In the genomic region with DNA sequence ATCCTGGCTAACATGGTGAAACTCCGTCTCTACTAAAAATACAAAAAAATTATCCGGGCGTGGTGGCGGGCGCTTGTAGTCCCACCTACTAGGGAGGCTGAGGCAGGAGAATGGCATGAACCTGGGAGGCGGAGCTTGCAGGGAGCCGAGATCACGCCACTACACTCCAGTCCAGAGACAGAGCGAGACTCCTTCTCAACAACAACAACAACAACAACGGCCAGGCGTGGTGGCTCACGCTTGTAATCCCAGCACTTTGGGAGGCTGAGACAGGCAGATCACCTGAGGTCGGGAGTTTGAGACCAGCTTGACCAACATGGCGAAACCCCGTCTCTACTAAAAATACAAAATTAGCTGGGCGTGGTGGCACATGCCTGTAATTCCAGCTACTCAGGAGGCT, we compare ENCODE assay signal across 10 cellular contexts. TPM values are rescaled to one million over a fixed set of nuclear protein-coding genes. Genes with fewer than 3 reads are reported as not detected.
DNase-seq lines count a peak whose midpoint lies in the region; ATAC-seq and TF ChIP-seq lines count a peak whose summit lies in the region.
"Not testable (repeated sequence)": the region's sequence is repeated elsewhere in the genome, so short reads cannot be mapped to it uniquely, and the experiment has no call there.
"Had no signal": no experiment of that assay in that cellular context is flagged by ENCODE, and none has a peak within 500 bp of the region (broad histone marks: within the 10 kb centered on the region; RNA-seq: fewer than 3 reads in every experiment).

No MANE protein-coding gene starts in this region.

- TF ChIP-seq CTCF in HFFc6 (IDR thresholded peaks at IDR 0.05); coronary artery (IDR thresholded peaks at IDR 0.05); neutrophil (IDR thresholded peaks at IDR 0.05): not testable (repeated sequence)

- peak overlapping the region in 1 of 2 donors; percentile 85 for H3K27ac ChIP-seq in coronary artery
- peak overlapping the region; percentile 100 for H3K27ac ChIP-seq in neutrophil
- H3K27ac ChIP-seq in aorta (ENCODE audit: low read depth in 1 of 2, low read length in 2 of 2), result not testable (repeated sequence)

- peaks cover 19% of the 10 kb centered on the region for H3K36me3 ChIP-seq in neutrophil
- H3K36me3 ChIP-seq in aorta (ENCODE audit: control insufficient read depth in 1 of 2, insufficient read depth in 2 of 2, low read length in 1 of 2), result not testable (repeated sequence)

- peaks cover 18% of the 10 kb centered on the region for H3K36me3 Mint-ChIP-seq in HFFc6 (ENCODE audit: low read depth)
- H3K36me3 Mint-ChIP-seq in activated CD4-positive, alpha-beta T cell treated with anti-CD3 and anti-CD28 coated beads for 36 hours (ENCODE audit: low read depth), result peaks cover 18% of the 10 kb centered on the region
- H3K36me3 Mint-ChIP-seq in activated naive CD4-positive, alpha-beta T cell treated with anti-CD3 and anti-CD28 coated beads, Interleukin-2, amount 10 ng/mL, durations not matched to agents 7 days and 5 days, result peaks cover 45% of the 10 kb centered on the region
- not testable (repeated sequence) for H3K36me3 Mint-ChIP-seq in immature natural killer cell; stimulated activated memory B cell treated with anti-CD40 and anti-IgM and Interleukin-4, amounts not matched to agents 10 μg/mL and 1 μg/mL and 100 μg/mL, for 72 hours

- H3K4me1 ChIP-seq in neutrophil (ENCODE audit: control insufficient read depth in 1 of 2, insufficient read depth in 1 of 2, low read depth in 1 of 2, low read length in 1 of 2), result peaks cover 82 to 86% of the 10 kb centered on the region in 2 experiments
- H3K4me1 ChIP-seq in aorta (ENCODE audit: control insufficient read depth in 1 of 2, insufficient read depth in 2 of 2, low read length in 2 of 2), result not testable (repeated sequence)

- not testable (repeated sequence) for H3K9me3 ChIP-seq in neutrophil; aorta (ENCODE audit: control insufficient read depth, low read length)

- H3K4me3 ChIP-seq in coronary artery (peak overlapping the region; percentile 93), neutrophil (ENCODE audit: low read depth in 1 of 2, low read length in 1 of 2) (peak overlapping the region; percentile 69 to 94), aorta (ENCODE audit: low read length in 2 of 2) (peak overlapping the region in 1 of 2 donors; percentile 40)

- not testable (repeated sequence) for DNase-seq in HFFc6; activated CD4-positive, alpha-beta T cell treated with anti-CD3 and anti-CD28 coated beads for 36 hours; activated naive CD4-positive, alpha-beta T cell treated with anti-CD3 and anti-CD28 coated beads, Interleukin-2, amount 10 ng/mL, durations not matched to agents 7 days and 5 days; coronary artery (ENCODE audit: low spot score); immature natural killer cell
- peak; percentile 21 to 68 for DNase-seq in aorta

- 92 to 93% methylated on average over 16 of the region's 16 CpGs for WGBS in aorta, 2 donors

- CTCF ChIA-PET in activated CD4-positive, alpha-beta T cell treated with anti-CD3 and anti-CD28 coated beads for 36 hours (lab: Charles Lee), result interaction anchor here (0.6 to 14.4 kb wide), 12 partner anchors 13 to 156 kb away, joined by 3 to 260 read pairs (median 4); partner anchors contain the start of gene COPZ1
- CTCF ChIA-PET in activated naive CD4-positive, alpha-beta T cell treated with anti-CD3 and anti-CD28 coated beads, Interleukin-2, amount 10 ng/mL, durations not matched to agents 7 days and 5 days (lab: Charles Lee), result interaction anchor here (1.2 to 11.7 kb wide), 5 partner anchors 13 to 135 kb away, joined by 3 to 204 read pairs (median 5); partner anchors contain the start of gene PDE1B

- POLR2A ChIA-PET in activated CD4-positive, alpha-beta T cell treated with anti-CD3 and anti-CD28 coated beads for 36 hours (lab: Charles Lee), result not testable (repeated sequence)

- not testable (repeated sequence) for H3K27me3 ChIP-seq in neutrophil; aorta (ENCODE audit: control insufficient read depth in 1 of 2, insufficient read depth in 2 of 2, low read length in 1 of 2)

- not testable (repeated sequence) for H3K9me3 Mint-ChIP-seq in HFFc6; activated CD4-positive, alpha-beta T cell treated with anti-CD3 and anti-CD28 coated beads for 36 hours (ENCODE audit: low read depth); activated naive CD4-positive, alpha-beta T cell treated with anti-CD3 and anti-CD28 coated beads, Interleukin-2, amount 10 ng/mL, durations not matched to agents 7 days and 5 days; immature natural killer cell; stimulated activated memory B cell treated with anti-CD40 and anti-IgM and Interleukin-4, amounts not matched to agents 10 μg/mL and 1 μg/mL and 100 μg/mL, for 72 hours

- intact Hi-C loops in activated CD4-positive, alpha-beta T cell treated with anti-CD3 and anti-CD28 coated beads for 36 hours (cut with DNase I, micrococcal nuclease), result loop anchor here in 1 of 2 experiments (5.0 to 10.0 kb wide), 2 partner anchors 83 to 1210 kb away; partner anchors contain the start of gene NCKAP1L
- intact Hi-C loops in aorta (cut with DNase I), result not testable (repeated sequence)

- not testable (repeated sequence) for H3K27me3 Mint-ChIP-seq in HFFc6 (ENCODE audit: insufficient read depth); activated CD4-positive, alpha-beta T cell treated with anti-CD3 and anti-CD28 coated beads for 36 hours; activated naive CD4-positive, alpha-beta T cell treated with anti-CD3 and anti-CD28 coated beads, Interleukin-2, amount 10 ng/mL, durations not matched to agents 7 days and 5 days
- H3K27me3 Mint-ChIP-seq in immature natural killer cell (ENCODE audit: low read depth in 3 of 3), result peaks cover 10 to 37% (median 15%) of the 10 kb centered on the region in 3 donors
- peaks cover 19% of the 10 kb centered on the region for H3K27me3 Mint-ChIP-seq in stimulated activated memory B cell treated with anti-CD40 and anti-IgM and Interleukin-4, amounts not matched to agents 10 μg/mL and 1 μg/mL and 100 μg/mL, for 72 hours

- H3K4me1 Mint-ChIP-seq in HFFc6 (ENCODE audit: low read depth), result peaks cover 72% of the 10 kb centered on the region
- peaks cover 65% of the 10 kb centered on the region for H3K4me1 Mint-ChIP-seq in activated CD4-positive, alpha-beta T cell treated with anti-CD3 and anti-CD28 coated beads for 36 hours
- H3K4me1 Mint-ChIP-seq in activated naive CD4-positive, alpha-beta T cell treated with anti-CD3 and anti-CD28 coated beads, Interleukin-2, amount 10 ng/mL, durations not matched to agents 7 days and 5 days, result peaks cover 71% of the 10 kb centered on the region
- H3K4me1 Mint-ChIP-seq in immature natural killer cell, result peaks cover 77 to 79% of the 10 kb centered on the region in 2 donors
- H3K4me1 Mint-ChIP-seq in stimulated activated memory B cell treated with anti-CD40 and anti-IgM and Interleukin-4, amounts not matched to agents 10 μg/mL and 1 μg/mL and 100 μg/mL, for 72 hours, result peaks cover 77% of the 10 kb centered on the region

- not testable (repeated sequence) for H3K4me3 Mint-ChIP-seq in HFFc6; activated CD4-positive, alpha-beta T cell treated with anti-CD3 and anti-CD28 coated beads for 36 hours; activated naive CD4-positive, alpha-beta T cell treated with anti-CD3 and anti-CD28 coated beads, Interleukin-2, amount 10 ng/mL, durations not matched to agents 7 days and 5 days; stimulated activated memory B cell treated with anti-CD40 and anti-IgM and Interleukin-4, amounts not matched to agents 10 μg/mL and 1 μg/mL and 100 μg/mL, for 72 hours
- H3K4me3 Mint-ChIP-seq in immature natural killer cell, result peak overlapping the region; percentile 65 to 85 (median 75)

- H3K27ac Mint-ChIP-seq in HFFc6 (peak overlapping the region; percentile 96), immature natural killer cell (peak overlapping the region; percentile 94 to 98 (median 96))
- H3K27ac Mint-ChIP-seq in activated CD4-positive, alpha-beta T cell treated with anti-CD3 and anti-CD28 coated beads for 36 hours, result peak overlapping the region; percentile 60
- peak overlapping the region; percentile 64 for H3K27ac Mint-ChIP-seq in activated naive CD4-positive, alpha-beta T cell treated with anti-CD3 and anti-CD28 coated beads, Interleukin-2, amount 10 ng/mL, durations not matched to agents 7 days and 5 days
- H3K27ac Mint-ChIP-seq in stimulated activated memory B cell treated with anti-CD40 and anti-IgM and Interleukin-4, amounts not matched to agents 10 μg/mL and 1 μg/mL and 100 μg/mL, for 72 hours, result peak overlapping the region; percentile 74

- not testable (repeated sequence) for ATAC-seq in activated CD4-positive, alpha-beta T cell treated with anti-CD3 and anti-CD28 coated beads for 36 hours; stimulated activated memory B cell treated with anti-CD40 and anti-IgM and Interleukin-4, amounts not matched to agents 10 μg/mL and 1 μg/mL and 100 μg/mL, for 72 hours; aorta (ENCODE audit: low FRiP score)

RNA-seq across cellular contexts. Expression of gene ITGA5, which starts 4.4 kb away (rescaled TPM):
- 100 to 1,000 TPM; 261 to 355 (median 329) TPM for total RNA-seq in HFFc6 (2021; fragmentation: NEBNext Ultra II Directional; extraction: Animal tissue kit (Norgen Biotek cat#: 25700))
- total RNA-seq in activated CD4-positive, alpha-beta T cell treated with anti-CD3 and anti-CD28 coated beads for 36 hours, result 10 to 100 TPM; 38.6 to 58.0 TPM
- polyA plus RNA-seq in immature natural killer cell (100 to 1,000 TPM in 1 of 3 donors, 10 to 100 TPM in 2; 26.2 to 119 (median 65.5) TPM), aorta (100 to 1,000 TPM in 1 of 2 donors, 10 to 100 TPM in 1; 26.5 to 464 TPM)
- 1,000 to 10,000 TPM in 1 of 2 donors, 100 to 1,000 TPM in 1; 241 to 1,416 TPM for total RNA-seq in aorta

RNA-seq across cellular contexts. Expression of gene ZNF385A, which starts 30.1 kb away (rescaled TPM):
- total RNA-seq in HFFc6 (2021; fragmentation: NEBNext Ultra II Directional; extraction: Animal tissue kit (Norgen Biotek cat#: 25700)), result 1 to 10 TPM; 4.0 to 7.4 (median 6.1) TPM
- under 1 TPM; 0.73 to 0.74 TPM for total RNA-seq in activated CD4-positive, alpha-beta T cell treated with anti-CD3 and anti-CD28 coated beads for 36 hours
- polyA plus RNA-seq in immature natural killer cell, result 1 to 10 TPM; 1.8 to 2.7 (median 2.2) TPM
- 10 to 100 TPM; 22.2 to 27.6 TPM for total RNA-seq in aorta
- 10 to 100 TPM in 1 of 2 donors, 1 to 10 TPM in 1; 4.1 to 11.5 TPM for polyA plus RNA-seq in aorta

RNA-seq across cellular contexts. Expression of gene GPR84, which starts 50.4 kb away (rescaled TPM):
- not detected for total RNA-seq in HFFc6 (2021; fragmentation: NEBNext Ultra II Directional; extraction: Animal tissue kit (Norgen Biotek cat#: 25700))
- total RNA-seq in activated CD4-positive, alpha-beta T cell treated with anti-CD3 and anti-CD28 coated beads for 36 hours, result 1 to 10 TPM in 1 of 2 experiments, under 1 TPM in 1; 0.98 to 1.7 TPM
- not detected for polyA plus RNA-seq in immature natural killer cell
- 1 to 10 TPM; 1.9 TPM for total RNA-seq in aorta
- under 1 TPM in 1 of 2 donors, not detected in 1; 0.38 TPM for polyA plus RNA-seq in aorta
- total RNA-seq: left lobe of liver had no signal

RNA-seq across cellular contexts. Expression of gene GTSF1, which starts 58.8 kb away (rescaled TPM):
- not detected for total RNA-seq in HFFc6 (2021; fragmentation: NEBNext Ultra II Directional; extraction: Animal tissue kit (Norgen Biotek cat#: 25700))
- 1 to 10 TPM; 6.8 to 7.2 TPM for total RNA-seq in activated CD4-positive, alpha-beta T cell treated with anti-CD3 and anti-CD28 coated beads for 36 hours
- 10 to 100 TPM; 14.1 to 22.7 (median 16.6) TPM for polyA plus RNA-seq in immature natural killer cell
- not detected for total RNA-seq in aorta
- polyA plus RNA-seq in aorta, result 1 to 10 TPM in 1 of 2 donors, not detected in 1; 1.5 TPM
- total RNA-seq: foreskin keratinocyte had no signal
- polyA plus RNA-seq: foreskin keratinocyte had no signal

Comparison
In these comparisons a context has a peak if more than half of its experiments do, and no peak if none do; other contexts are left out.
1. RNA of gene ITGA5, which starts 4.4 kb away (total RNA-seq): 241 to 1,416 TPM in aorta and 261 to 355 TPM in HFFc6; 38.6 to 58.0 TPM in activated CD4-positive, alpha-beta T cell treated with anti-CD3 and anti-CD28 coated beads for 36 hours; every median in the first group is over 4 times any median in the second.
2. Peak in every context shown above with its lines, with median percentiles within 50 percentile points of each other: H3K27ac Mint-ChIP-seq.